Comparison of ENCODE assay signal across 13 cellular contexts in the genomic region with DNA sequence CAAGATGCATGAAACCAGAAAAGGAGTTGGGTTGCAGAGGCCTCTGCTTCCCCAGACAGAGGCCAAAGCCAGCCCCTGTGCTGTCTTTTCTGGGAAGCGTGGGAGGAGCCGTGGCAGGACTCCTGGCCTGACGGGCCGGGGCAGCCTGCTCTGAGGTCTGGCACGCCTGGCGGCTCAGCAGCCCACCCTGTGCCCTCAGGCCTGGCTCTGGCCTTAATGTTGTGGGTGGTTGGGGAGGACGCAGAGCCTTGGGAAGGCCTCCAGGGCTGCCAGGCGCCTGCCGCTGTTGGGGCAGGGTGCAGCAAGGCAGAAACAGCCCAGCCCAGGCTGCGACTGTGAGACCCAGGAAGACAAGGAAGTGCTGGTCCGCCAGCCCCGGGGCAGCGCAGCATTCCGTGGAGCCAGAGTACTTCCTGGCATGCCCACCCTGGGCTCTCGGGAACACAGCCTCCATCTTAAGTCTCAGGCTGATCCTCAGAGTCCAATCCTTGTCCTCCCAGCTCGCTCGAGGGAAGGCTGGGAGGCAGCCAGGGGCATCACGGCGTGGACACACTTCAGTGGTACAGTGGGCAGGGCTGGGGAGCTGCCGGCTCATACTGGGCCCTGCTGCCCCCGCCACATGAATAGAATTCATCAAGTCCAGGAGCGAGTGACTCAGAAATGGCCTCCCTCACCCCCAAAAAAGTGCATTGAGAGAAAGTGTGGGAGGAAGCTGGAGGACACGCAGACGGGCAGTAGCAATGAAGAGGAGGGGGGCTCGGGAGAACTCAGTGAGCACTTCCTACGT.
DNase-seq lines count a peak whose midpoint lies in the region; ATAC-seq and TF ChIP-seq lines count a peak whose summit lies in the region.
"Had no signal": no experiment of that assay in that cellular context is flagged by ENCODE, and none has a peak within 500 bp of the region (broad histone marks: within the 10 kb centered on the region; RNA-seq: fewer than 3 reads in every experiment).

No MANE protein-coding gene starts in this region.

- no peaks in the 10 kb centered on the region for H3K4me1 Mint-ChIP-seq in activated CD8-positive, alpha-beta memory T cell treated with anti-CD3 and anti-CD28 coated beads, Interleukin-2, amount 10 ng/mL, durations not matched to agents 7 days and 5 days
- H3K4me1 Mint-ChIP-seq: IgD-negative memory B cell had no signal

- H3K36me3 ChIP-seq in transverse colon, result peaks cover 0 to 4% (median 0%) of the 10 kb centered on the region in 4 donors
- no peaks in the 10 kb centered on the region for H3K36me3 ChIP-seq in smooth muscle cell (ENCODE audit: low read depth)
- H3K36me3 ChIP-seq: adrenal gland had no signal

- no peaks in the 10 kb centered on the region for H4K20me1 ChIP-seq in smooth muscle cell (ENCODE audit: low read depth)

- no peaks in the 10 kb centered on the region for H3K9me3 Mint-ChIP-seq in activated CD8-positive, alpha-beta memory T cell treated with anti-CD3 and anti-CD28 coated beads, Interleukin-2, amount 10 ng/mL, durations not matched to agents 7 days and 5 days (ENCODE audit: low read depth)
- H3K9me3 Mint-ChIP-seq: IgD-negative memory B cell had no signal

- no peaks in the 10 kb centered on the region for H3F3A ChIP-seq in smooth muscle cell (ENCODE audit: low read depth)

- no peak for TF ChIP-seq EP300 in transverse colon (IDR thresholded peaks at IDR 0.05; ENCODE audit: low read depth)

- H3K4me1 ChIP-seq in transverse colon (no peaks in the 10 kb centered on the region), smooth muscle cell (ENCODE audit: low read depth) (peaks cover 1% of the 10 kb centered on the region)
- H3K4me1 ChIP-seq: gastroesophageal sphincter had no signal

- H3K27me3 Mint-ChIP-seq in activated CD8-positive, alpha-beta memory T cell treated with anti-CD3 and anti-CD28 coated beads, Interleukin-2, amount 10 ng/mL, durations not matched to agents 7 days and 5 days, result no peaks in the 10 kb centered on the region
- H3K27me3 Mint-ChIP-seq: IgD-negative memory B cell had no signal

- no peak for TF ChIP-seq POLR2A in transverse colon (IDR thresholded peaks at IDR 0.05)

- 86% methylated on average over 20 of the region's 26 CpGs; no CpG with 5 or more reads in 1 of the 2 donors for WGBS in transverse colon (ENCODE audit: low coverage in 1 of 2), 2 donors
- WGBS in smooth muscle cell (ENCODE audit: low lambda C conversion rate), result 66% methylated on average over 26 of the region's 26 CpGs

- no peak overlapping the region for H3K4me2 ChIP-seq in smooth muscle cell

- H3K27ac ChIP-seq in transverse colon (no peak overlapping the region), smooth muscle cell (ENCODE audit: low read depth) (no peak overlapping the region)

- no peak overlapping the region for H3K9ac ChIP-seq in smooth muscle cell (ENCODE audit: low read depth)

- H3K27me3 ChIP-seq in transverse colon (no peaks in the 10 kb centered on the region), smooth muscle cell (ENCODE audit: low read depth) (no peaks in the 10 kb centered on the region)
- H3K27me3 ChIP-seq: adrenal gland, gastroesophageal sphincter had no signal

- CTCF ChIA-PET in activated CD8-positive, alpha-beta memory T cell treated with anti-CD3 and anti-CD28 coated beads, Interleukin-2, amount 10 ng/mL, durations not matched to agents 7 days and 5 days (lab: Charles Lee), result interaction anchor here (2.6 kb wide), 1 partner anchor 16 kb away, joined by 12 read pairs; no protein-coding TSS in a partner anchor

- TF ChIP-seq CTCF in fibroblast of pulmonary artery (IDR thresholded peaks at IDR 0.05; ENCODE audit: low read length, missing control alignments), result no peak
- no peak for TF ChIP-seq CTCF in transverse colon (IDR thresholded peaks at IDR 0.05)
- TF ChIP-seq CTCF in smooth muscle cell (IDR thresholded peaks at IDR 0.05; ENCODE audit: borderline replicate concordance, insufficient read depth, poor library complexity, severe bottlenecking), result no peak

- H3K27ac Mint-ChIP-seq in activated CD8-positive, alpha-beta memory T cell treated with anti-CD3 and anti-CD28 coated beads, Interleukin-2, amount 10 ng/mL, durations not matched to agents 7 days and 5 days, result no peak overlapping the region
- H3K27ac Mint-ChIP-seq: IgD-negative memory B cell had no signal

- H3K4me3 ChIP-seq in fibroblast of pulmonary artery (replicated peaks; ENCODE audit: low read depth, low read length) (no peak overlapping the region), transverse colon (no peak overlapping the region), smooth muscle cell (no peak overlapping the region)
- H3K4me3 ChIP-seq: adrenal gland, gastroesophageal sphincter had no signal

- no peak overlapping the region for H3K4me3 Mint-ChIP-seq in activated CD8-positive, alpha-beta memory T cell treated with anti-CD3 and anti-CD28 coated beads, Interleukin-2, amount 10 ng/mL, durations not matched to agents 7 days and 5 days
- H3K4me3 Mint-ChIP-seq: IgD-negative memory B cell had no signal

- no peak overlapping the region for H2AFZ ChIP-seq in smooth muscle cell (ENCODE audit: low read depth)

- no peak for ATAC-seq in activated CD8-positive, alpha-beta memory T cell treated with anti-CD3 and anti-CD28 coated beads, Interleukin-2, amount 10 ng/mL, durations not matched to agents 7 days and 5 days
- ATAC-seq: gastroesophageal sphincter had no signal

- in situ Hi-C loops in transverse colon (cut with MboI; ENCODE audit: low pct_ligation_motif_present in 1 of 4, low pct_unique_long_range_greater_than_20kb in 1 of 4, low sequenced_read_pairs in 3 of 4), result loop anchor here in 2 of 4 donors (10.0 to 25.0 kb wide), 2 partner anchors 165 to 197 kb away; no protein-coding TSS in a partner anchor

- peak; percentile 26 for DNase-seq in activated CD8-positive, alpha-beta memory T cell treated with anti-CD3 and anti-CD28 coated beads, Interleukin-2, amount 50 U/mL, for 48 hours
- DNase-seq in activated CD8-positive, alpha-beta memory T cell treated with anti-CD3 and anti-CD28 coated beads, Interleukin-2, amount 10 ng/mL, durations not matched to agents 7 days and 5 days, result no peak
- DNase-seq in fibroblast of pulmonary artery (ENCODE audit: low read depth) (peak; percentile 5), mesenteric fat pad (ENCODE audit: low spot score) (peak; percentile 86), transverse colon (peak; percentile 3), NCI-H1694 (lab: John Stamatoyannopoulos, UW) (no peak), smooth muscle cell (lab: John Stamatoyannopoulos, UW; ENCODE audit: unreplicated experiment) (no peak), GDM1 (lab: John Stamatoyannopoulos, UW) (no peak)
- DNase-seq: NCI-H1092; stimulated activated CD4-positive, alpha-beta T cell treated with anti-CD3 and anti-CD28 coated beads, Interleukin-4, amount 100 ng/mL, for 1 hour had no signal

- H3K79me2 ChIP-seq in smooth muscle cell (ENCODE audit: low read depth), result no peaks in the 10 kb centered on the region

- intact Hi-C loops in transverse colon (cut with DNase I; ENCODE audit: low total_unique reads), result loop anchor here (5.0 kb wide), 2 partner anchors 167 to 187 kb away; no protein-coding TSS in a partner anchor

- H3K36me3 Mint-ChIP-seq in activated CD8-positive, alpha-beta memory T cell treated with anti-CD3 and anti-CD28 coated beads, Interleukin-2, amount 10 ng/mL, durations not matched to agents 7 days and 5 days, result no peaks in the 10 kb centered on the region

- H3K9me3 ChIP-seq in transverse colon, result no peaks in the 10 kb centered on the region
- no peaks in the 10 kb centered on the region for H3K9me3 ChIP-seq in smooth muscle cell (replicated peaks; ENCODE audit: low read depth)
- H3K9me3 ChIP-seq: adrenal gland, gastroesophageal sphincter had no signal

Comparison
In these comparisons a context has a peak if more than half of its experiments do, and no peak if none do; other contexts are left out.
1. DNase-seq: peak in activated CD8-positive, alpha-beta memory T cell treated with anti-CD3 and anti-CD28 coated beads, Interleukin-2, amount 50 U/mL, for 48 hours (single experiment), fibroblast of pulmonary artery (single experiment), mesenteric fat pad (single experiment) and transverse colon (single experiment); none in activated CD8-positive, alpha-beta memory T cell treated with anti-CD3 and anti-CD28 coated beads, Interleukin-2, amount 10 ng/mL, durations not matched to agents 7 days and 5 days (single experiment), NCI-H1694 (single experiment), smooth muscle cell (single experiment) and GDM1 (single experiment).